ENCODE assay signal across 1 cellular context in the genomic region with DNA sequence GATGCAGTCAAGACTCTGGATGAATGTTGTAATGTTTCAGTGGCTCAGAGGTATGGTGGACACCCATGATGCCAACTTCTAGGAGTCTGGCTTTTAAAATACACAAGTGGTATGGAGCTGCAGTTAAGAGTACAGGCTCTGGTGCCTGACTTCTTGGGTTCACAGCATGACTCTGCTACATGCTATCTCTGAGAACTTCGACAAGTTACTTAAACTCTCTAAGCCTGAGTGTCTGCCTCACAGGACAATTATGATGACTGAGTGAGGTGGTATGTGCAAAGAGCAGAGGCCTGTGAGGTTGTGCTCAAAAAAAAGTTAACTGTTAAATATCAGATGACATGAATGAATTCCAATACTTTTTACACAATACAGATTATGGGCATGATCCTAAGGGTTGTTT.
TF ChIP-seq lines count a peak whose summit lies in the region.

No MANE protein-coding gene starts in this region.

TF ChIP-seq in GM23338, 12 proteins besides CTCF, POLR2A, EP300 and RAD21 (continued from another document):
- TF ChIP-seq, protein P1, sequence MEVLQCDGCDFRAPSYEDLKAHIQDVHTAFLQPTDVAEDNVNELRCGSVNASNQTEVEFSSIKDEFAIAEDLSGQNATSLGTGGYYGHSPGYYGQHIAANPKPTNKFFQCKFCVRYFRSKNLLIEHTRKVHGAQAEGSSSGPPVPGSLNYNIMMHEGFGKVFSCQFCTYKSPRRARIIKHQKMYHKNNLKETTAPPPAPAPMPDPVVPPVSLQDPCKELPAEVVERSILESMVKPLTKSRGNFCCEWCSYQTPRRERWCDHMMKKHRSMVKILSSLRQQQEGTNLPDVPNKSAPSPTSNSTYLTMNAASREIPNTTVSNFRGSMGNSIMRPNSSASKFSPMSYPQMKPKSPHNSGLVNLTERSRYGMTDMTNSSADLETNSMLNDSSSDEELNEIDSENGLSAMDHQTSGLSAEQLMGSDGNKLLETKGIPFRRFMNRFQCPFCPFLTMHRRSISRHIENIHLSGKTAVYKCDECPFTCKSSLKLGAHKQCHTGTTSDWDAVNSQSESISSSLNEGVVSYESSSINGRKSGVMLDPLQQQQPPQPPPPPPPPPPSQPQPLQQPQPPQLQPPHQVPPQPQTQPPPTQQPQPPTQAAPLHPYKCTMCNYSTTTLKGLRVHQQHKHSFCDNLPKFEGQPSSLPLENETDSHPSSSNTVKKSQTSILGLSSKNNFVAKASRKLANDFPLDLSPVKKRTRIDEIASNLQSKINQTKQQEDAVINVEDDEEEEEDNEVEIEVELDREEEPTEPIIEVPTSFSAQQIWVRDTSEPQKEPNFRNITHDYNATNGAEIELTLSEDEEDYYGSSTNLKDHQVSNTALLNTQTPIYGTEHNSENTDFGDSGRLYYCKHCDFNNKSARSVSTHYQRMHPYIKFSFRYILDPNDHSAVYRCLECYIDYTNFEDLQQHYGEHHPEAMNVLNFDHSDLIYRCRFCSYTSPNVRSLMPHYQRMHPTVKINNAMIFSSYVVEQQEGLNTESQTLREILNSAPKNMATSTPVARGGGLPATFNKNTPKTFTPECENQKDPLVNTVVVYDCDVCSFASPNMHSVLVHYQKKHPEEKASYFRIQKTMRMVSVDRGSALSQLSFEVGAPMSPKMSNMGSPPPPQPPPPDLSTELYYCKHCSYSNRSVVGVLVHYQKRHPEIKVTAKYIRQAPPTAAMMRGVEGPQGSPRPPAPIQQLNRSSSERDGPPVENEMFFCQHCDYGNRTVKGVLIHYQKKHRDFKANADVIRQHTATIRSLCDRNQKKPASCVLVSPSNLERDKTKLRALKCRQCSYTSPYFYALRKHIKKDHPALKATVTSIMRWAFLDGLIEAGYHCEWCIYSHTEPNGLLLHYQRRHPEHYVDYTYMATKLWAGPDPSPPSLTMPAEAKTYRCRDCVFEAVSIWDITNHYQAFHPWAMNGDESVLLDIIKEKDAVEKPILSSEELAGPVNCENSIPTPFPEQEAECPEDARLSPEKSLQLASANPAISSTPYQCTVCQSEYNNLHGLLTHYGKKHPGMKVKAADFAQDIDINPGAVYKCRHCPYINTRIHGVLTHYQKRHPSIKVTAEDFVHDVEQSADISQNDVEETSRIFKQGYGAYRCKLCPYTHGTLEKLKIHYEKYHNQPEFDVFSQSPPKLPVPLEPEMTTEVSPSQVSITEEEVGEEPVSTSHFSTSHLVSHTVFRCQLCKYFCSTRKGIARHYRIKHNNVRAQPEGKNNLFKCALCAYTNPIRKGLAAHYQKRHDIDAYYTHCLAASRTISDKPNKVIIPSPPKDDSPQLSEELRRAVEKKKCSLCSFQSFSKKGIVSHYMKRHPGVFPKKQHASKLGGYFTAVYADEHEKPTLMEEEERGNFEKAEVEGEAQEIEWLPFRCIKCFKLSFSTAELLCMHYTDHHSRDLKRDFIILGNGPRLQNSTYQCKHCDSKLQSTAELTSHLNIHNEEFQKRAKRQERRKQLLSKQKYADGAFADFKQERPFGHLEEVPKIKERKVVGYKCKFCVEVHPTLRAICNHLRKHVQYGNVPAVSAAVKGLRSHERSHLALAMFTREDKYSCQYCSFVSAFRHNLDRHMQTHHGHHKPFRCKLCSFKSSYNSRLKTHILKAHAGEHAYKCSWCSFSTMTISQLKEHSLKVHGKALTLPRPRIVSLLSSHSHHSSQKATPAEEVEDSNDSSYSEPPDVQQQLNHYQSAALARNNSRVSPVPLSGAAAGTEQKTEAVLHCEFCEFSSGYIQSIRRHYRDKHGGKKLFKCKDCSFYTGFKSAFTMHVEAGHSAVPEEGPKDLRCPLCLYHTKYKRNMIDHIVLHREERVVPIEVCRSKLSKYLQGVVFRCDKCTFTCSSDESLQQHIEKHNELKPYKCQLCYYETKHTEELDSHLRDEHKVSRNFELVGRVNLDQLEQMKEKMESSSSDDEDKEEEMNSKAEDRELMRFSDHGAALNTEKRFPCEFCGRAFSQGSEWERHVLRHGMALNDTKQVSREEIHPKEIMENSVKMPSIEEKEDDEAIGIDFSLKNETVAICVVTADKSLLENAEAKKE (CRISPR knock-in tag; IDR thresholded peaks at IDR 0.05), result no peak
- TF ChIP-seq ZNF114 (CRISPR knock-in tag; IDR thresholded peaks at IDR 0.05) (no peak), EZH2phosphoT487 (IDR thresholded peaks at IDR 0.05; ENCODE audit: unreplicated experiment) (no peak), POLR2AphosphoS5 (IDR thresholded peaks at IDR 0.05; ENCODE audit: low read depth) (no peak), CREB1 (CRISPR knock-in tag; IDR thresholded peaks at IDR 0.05; ENCODE audit: low read depth) (no peak), NANOG (IDR thresholded peaks at IDR 0.05; ENCODE audit: borderline replicate concordance) (no peak)
